In genomic region chr12:57474862-57475261, GRCh38 we compare ENCODE assay signal across 8 cellular contexts. TPM values are rescaled to one million over a fixed set of nuclear protein-coding genes. Genes with fewer than 3 reads are reported as not detected.
DNase-seq lines count a peak whose midpoint lies in the region; ATAC-seq and TF ChIP-seq lines count a peak whose summit lies in the region.
"Had no signal": no experiment of that assay in that cellular context is flagged by ENCODE, and none has a peak within 500 bp of the region (broad histone marks: within the 10 kb centered on the region; RNA-seq: fewer than 3 reads in every experiment).

No MANE protein-coding gene starts in this region.

- peaks cover 71% of the 10 kb centered on the region for H3K27me3 Mint-ChIP-seq in endodermal cell (ENCODE audit: insufficient read depth)
- H3K27me3 Mint-ChIP-seq in type B pancreatic cell, result peaks cover 80% of the 10 kb centered on the region

- no peaks in the 10 kb centered on the region for H3K9me3 ChIP-seq in right atrium auricular region
- no peaks in the 10 kb centered on the region for H3K9me3 ChIP-seq in endodermal cell (ENCODE audit: control insufficient read depth, low read length)

- H3K4me3 ChIP-seq in right atrium auricular region, result peak overlapping the region; percentile 24 to 44
- H3K4me3 ChIP-seq in endodermal cell (ENCODE audit: low read length), result peak overlapping the region; percentile 69

- no peak overlapping the region for H3K9ac ChIP-seq in endodermal cell (ENCODE audit: extremely low read depth, low read length, poor library complexity, severe bottlenecking)
- H3K9ac ChIP-seq: KMS-11 had no signal

- H3K4me1 ChIP-seq in right atrium auricular region (peaks cover 0 to 18% of the 10 kb centered on the region in 2 donors), endodermal cell (ENCODE audit: control insufficient read depth, insufficient read depth, low read length) (no peaks in the 10 kb centered on the region)

- DNase-seq in right atrium auricular region (ENCODE audit: low spot score) (no peak), Right ventricle myocardium inferior (ENCODE audit: missing footprints) (no peak), endodermal cell (no peak), type B pancreatic cell (ENCODE audit: extremely low spot score, unreplicated experiment) (no peak), SIG-M5 treated with dmso at 0.1 percent for 504 hours (lab: John Stamatoyannopoulos, UW; ENCODE audit: unreplicated experiment) (no peak)

- intact Hi-C loops in Right ventricle myocardium inferior (cut with DNase I), result no loop called here

- H3K27ac Mint-ChIP-seq in endodermal cell (no peak overlapping the region), type B pancreatic cell (no peak overlapping the region)

- H3K4me3 Mint-ChIP-seq in endodermal cell (peak overlapping the region; percentile 51), type B pancreatic cell (peak overlapping the region; percentile 48)

- H3K27ac ChIP-seq in right atrium auricular region (no peak overlapping the region), endodermal cell (ENCODE audit: low read depth, low read length) (no peak overlapping the region)
- H3K27ac ChIP-seq: KMS-11 had no signal

- H3K36me3 Mint-ChIP-seq in endodermal cell (ENCODE audit: low read depth) (no peaks in the 10 kb centered on the region), type B pancreatic cell (no peaks in the 10 kb centered on the region)

- H3K9me3 Mint-ChIP-seq in endodermal cell (no peaks in the 10 kb centered on the region), type B pancreatic cell (no peaks in the 10 kb centered on the region)

- H3K4me1 Mint-ChIP-seq in endodermal cell (peaks cover 24% of the 10 kb centered on the region), type B pancreatic cell (ENCODE audit: unreplicated experiment) (no peaks in the 10 kb centered on the region)

- H3K27me3 ChIP-seq in right atrium auricular region (peaks cover 16 to 24% of the 10 kb centered on the region in 2 donors), endodermal cell (ENCODE audit: control insufficient read depth, insufficient read depth, low read length, poor library complexity, severe bottlenecking) (peaks cover 60% of the 10 kb centered on the region)

- ATAC-seq in Right ventricle myocardium inferior, result no peak
- ATAC-seq in GM19463 (IDR thresholded peaks at IDR 0.05; ENCODE audit: unreplicated experiment), result no peak

- H3K36me3 ChIP-seq in right atrium auricular region, result no peaks in the 10 kb centered on the region
- H3K36me3 ChIP-seq in endodermal cell (ENCODE audit: control insufficient read depth, insufficient read depth, low read length), result no peaks in the 10 kb centered on the region

- TF ChIP-seq CTCF in right atrium auricular region (IDR thresholded peaks at IDR 0.05) (no peak), endodermal cell (conservative IDR thresholded peaks at IDR 0.05) (no peak), type B pancreatic cell (conservative IDR thresholded peaks at IDR 0.05) (no peak)

- 73 to 76% methylated on average over 7 of the region's 7 CpGs for WGBS in endodermal cell (ENCODE audit: insufficient coverage in 1 of 2, insufficient read length in 1 of 2), 2 experiments

RNA-seq across cellular contexts. Expression of gene ARHGAP9, which starts 4.8 kb away (rescaled TPM):
- 1 to 10 TPM; 3.4 to 4.2 TPM for total RNA-seq in right atrium auricular region
- 6.4 TPM for total RNA-seq in Right ventricle myocardium inferior
- total RNA-seq in endodermal cell, result 1 to 10 TPM; 1.3 to 1.6 TPM
- polyA plus RNA-seq in endodermal cell (2013, experiment 1 of 2), result 0.82 TPM
- polyA plus RNA-seq in endodermal cell (2013, experiment 2 of 2), result 0.87 TPM
- total RNA-seq in type B pancreatic cell (ENCODE audit: low replicate concordance), result 0.52 and 1.8 TPM in 2 replicates

RNA-seq across cellular contexts. Expression of gene MARS1, which starts 13.0 kb away (rescaled TPM):
- total RNA-seq in right atrium auricular region (10 to 100 TPM; 36.9 to 41.0 TPM), Right ventricle myocardium inferior (89.7 TPM), endodermal cell (100 to 1,000 TPM; 254 to 263 TPM), type B pancreatic cell (ENCODE audit: low replicate concordance) (200 and 211 TPM in 2 replicates)
- polyA plus RNA-seq in endodermal cell (2013, experiment 1 of 2), result 194 TPM
- 152 TPM for polyA plus RNA-seq in endodermal cell (2013, experiment 2 of 2)

RNA-seq across cellular contexts. Expression of gene GLI1, which starts 15.3 kb away (rescaled TPM):
- 1 to 10 TPM in 1 of 2 donors, not detected in 1; 1.2 TPM for total RNA-seq in right atrium auricular region
- total RNA-seq in Right ventricle myocardium inferior, result 0.92 TPM
- 1 to 10 TPM; 3.4 to 6.4 TPM for total RNA-seq in endodermal cell
- 3.6 TPM for polyA plus RNA-seq in endodermal cell (2013, experiment 1 of 2)
- 2.3 TPM for polyA plus RNA-seq in endodermal cell (2013, experiment 2 of 2)
- 3.5 and 22.7 TPM in 2 replicates for total RNA-seq in type B pancreatic cell (ENCODE audit: low replicate concordance)

RNA-seq across cellular contexts. Expression of gene INHBE, which starts 19.8 kb away (rescaled TPM):
- total RNA-seq in right atrium auricular region (not detected), Right ventricle myocardium inferior (not detected), endodermal cell (under 1 TPM; 0.24 to 0.29 TPM), type B pancreatic cell (ENCODE audit: low replicate concordance) (0.27 and 0.29 TPM in 2 replicates)
- polyA plus RNA-seq in endodermal cell (2013, experiment 1 of 2), result 5.3 TPM
- 1.9 TPM for polyA plus RNA-seq in endodermal cell (2013, experiment 2 of 2)

RNA-seq across cellular contexts. Expression of gene INHBC, which starts 40.3 kb away (rescaled TPM):
- total RNA-seq in right atrium auricular region, result not detected
- not detected for total RNA-seq in Right ventricle myocardium inferior
- total RNA-seq in endodermal cell, result not detected
- 0.11 TPM for polyA plus RNA-seq in endodermal cell (2013, experiment 1 of 2)
- not detected for polyA plus RNA-seq in endodermal cell (2013, experiment 2 of 2)
- not detected in 2 replicates for total RNA-seq in type B pancreatic cell (ENCODE audit: low replicate concordance)
- total RNA-seq: kidney epithelial cell had no signal
